Comparison of ENCODE assay signal across 16 cellular contexts in genomic region chr6:168061269-168062210, GRCh38. TPM values are rescaled to one million over a fixed set of nuclear protein-coding genes. Genes with fewer than 3 reads are reported as not detected.
DNase-seq lines count a peak whose midpoint lies in the region; ATAC-seq, FAIRE-seq and TF ChIP-seq lines count a peak whose summit lies in the region.
"Had no signal": no experiment of that assay in that cellular context is flagged by ENCODE, and none has a peak within 500 bp of the region (broad histone marks: within the 10 kb centered on the region; RNA-seq: fewer than 3 reads in every experiment).

No MANE protein-coding gene starts in this region.

- peak overlapping the region; percentile 97; the same call in 1 of the 2 replicates for H2BK12ac ChIP-seq in H1 (ENCODE audit: low read depth, low read length)

- TF ChIP-seq POLR2A in H1 (IDR thresholded peaks at IDR 0.05; ENCODE audit: control extremely low read depth in 1 of 2, low read depth in 2 of 2, low read length in 2 of 2) = no peak

- H3K9me3 ChIP-seq in BLaER1 (no peaks in the 10 kb centered on the region), H1 (ENCODE audit: insufficient read depth in 2 of 2, low read depth in 1 of 2, low read length in 1 of 2) (no peaks in the 10 kb centered on the region), psoas muscle (no peaks in the 10 kb centered on the region), HAP-1 (no peaks in the 10 kb centered on the region)
- H3K9me3 ChIP-seq: upper lobe of right lung had no signal

- DNase-seq in NCI-H1105 (lab: John Stamatoyannopoulos, UW) (peak; percentile 94), NCI-H345 (lab: John Stamatoyannopoulos, UW) (peak; percentile 94), H1 (ENCODE audit: low read depth in 1 of 2, low spot score in 2 of 2) (no peak), psoas muscle (no peak), HAP-1 (ENCODE audit: low spot score in 2 of 2) (no peak), NCI-H1694 treated with DMSO at 0.1 percent for 48 hours (lab: John Stamatoyannopoulos, UW) (no peak)
- DNase-seq: activated CD4-positive, alpha-beta T cell treated with anti-CD3 and anti-CD28 coated beads for 1 hour; activated CD8-positive, alpha-beta memory T cell treated with anti-CD3 and anti-CD28 coated beads, Interleukin-2, amount 50 U/mL, for 48 hours; naive thymus-derived CD4-positive, alpha-beta T cell; NCI-H1930; PC-3; upper lobe of right lung had no signal

- H3K79me2 ChIP-seq in H1 (ENCODE audit: control insufficient read depth in 1 of 2, insufficient read depth in 2 of 2, low read length in 2 of 2) = no peaks in the 10 kb centered on the region

- H4K5ac ChIP-seq in H1 (ENCODE audit: insufficient read length, low read depth, low read length) = no peak overlapping the region

- peak overlapping the region; percentile 72; the same call in 1 of the 2 replicates for H2BK15ac ChIP-seq in H1 (ENCODE audit: low read length)

- H3K79me1 ChIP-seq in H1 (ENCODE audit: low read depth, low read length) = no peaks in the 10 kb centered on the region

- in situ Hi-C loops in HAP-1 (cut with MboI; ENCODE audit: low sequenced_read_pairs) = no loop called here

- no peak overlapping the region for H3K9ac ChIP-seq in BLaER1
- no peak overlapping the region; a peak in 1 of 7 replicates for H3K9ac ChIP-seq in H1 (replicated peaks in 1 of 4; ENCODE audit: extremely low read depth in 1 of 4, low read depth in 3 of 4, low read length in 3 of 4)

- no peak for TF ChIP-seq CTCF in H1 (IDR thresholded peaks at IDR 0.05; ENCODE audit: control extremely low read depth in 1 of 3, insufficient read depth in 1 of 3, low read depth in 1 of 3, low read length in 3 of 3)
- no peak for TF ChIP-seq CTCF in psoas muscle (IDR thresholded peaks at IDR 0.05)

- H3K56ac ChIP-seq in H1 (replicated peaks; ENCODE audit: insufficient read length, low read depth, low read length) = no peak overlapping the region

- no peak overlapping the region for H2BK120ac ChIP-seq in H1 (replicated peaks; ENCODE audit: low read depth, low read length)

- H3K14ac ChIP-seq in H1 (ENCODE audit: insufficient read length) = no peak overlapping the region

- POLR2A ChIA-PET in H1 (lab: Charles Lee; ENCODE audit: partially characterized antibody) = interaction anchor here (0.9 kb wide), 1 partner anchor 72 kb away, joined by 3 read pairs; no protein-coding TSS in a partner anchor

- no peak overlapping the region for H3K4ac ChIP-seq in H1 (replicated peaks; ENCODE audit: insufficient read length, low read depth, low read length)

- H4K20me1 ChIP-seq in BLaER1 = no peaks in the 10 kb centered on the region
- H4K20me1 ChIP-seq in H1 (replicated peaks in 1 of 2; ENCODE audit: control insufficient read depth in 1 of 2, insufficient read depth in 2 of 2, low read length in 2 of 2) = no peaks in the 10 kb centered on the region

- peak overlapping the region; percentile 22; the same call in 1 of the 2 replicates for H3K27ac ChIP-seq in BLaER1
- no peak overlapping the region; the same call in 1 of the 2 replicates for H3K27ac ChIP-seq in H1 (ENCODE audit: low read depth, low read length)
- H3K27ac ChIP-seq in psoas muscle = no peak overlapping the region
- H3K27ac ChIP-seq: upper lobe of right lung had no signal

- H3K4me2 ChIP-seq in BLaER1 (no peak overlapping the region), H1 (ENCODE audit: insufficient read depth in 1 of 2, low read depth in 2 of 2, low read length in 2 of 2) (no peak overlapping the region)

- no peak for TF ChIP-seq EP300 in H1 (IDR thresholded peaks at IDR 0.05; ENCODE audit: borderline replicate concordance in 1 of 2, low read depth in 2 of 2, low read length in 2 of 2)

- H2AFZ ChIP-seq in H1 (ENCODE audit: low read length) = 0 out of 2 replicates have a peak overlapping the region, but pooled peaks have one; percentile 67

- intact Hi-C loops in psoas muscle (cut with DNase I) = loop anchor here (5.0 to 10.0 kb wide), 3 partner anchors 51 to 823 kb away; no protein-coding TSS in a partner anchor

- peak overlapping the region; percentile 19; the same call in 1 of the 2 replicates for H3K18ac ChIP-seq in H1 (ENCODE audit: extremely low read depth, low read length)

- H2BK20ac ChIP-seq in H1 (ENCODE audit: low read length) = peak overlapping the region; percentile 61; the same call in 1 of the 2 replicates

- H3K23ac ChIP-seq in H1 (ENCODE audit: insufficient read length) = no peak overlapping the region

- H3K36me3 ChIP-seq in BLaER1 (no peaks in the 10 kb centered on the region), H1 (ENCODE audit: control insufficient read depth in 2 of 4, insufficient read depth in 4 of 4, low read length in 3 of 4) (no peaks in the 10 kb centered on the region), psoas muscle (ENCODE audit: insufficient read depth in 1 of 2, low read depth in 1 of 2) (no peaks in the 10 kb centered on the region), HAP-1 (replicated peaks) (no peaks in the 10 kb centered on the region)
- H3K36me3 ChIP-seq: upper lobe of right lung had no signal

- H3K4me3 ChIP-seq in BLaER1 (no peak overlapping the region), H1 (ENCODE audit: extremely low read depth in 1 of 4, insufficient read depth in 2 of 4, low read depth in 3 of 4, low read length in 4 of 4) (no peak overlapping the region), psoas muscle (no peak overlapping the region), HAP-1 (no peak overlapping the region)
- H3K4me3 ChIP-seq: upper lobe of right lung had no signal

- WGBS in H1 (ENCODE audit: extremely low coverage in 1 of 2, insufficient coverage in 1 of 2, insufficient read length in 1 of 2, insufficient replicate concordance in 2 of 2, low coverage in 1 of 2, low lambda C conversion rate in 2 of 2, missing lambda C conversion rate in 1 of 2), 2 experiments = 94% methylated on average over 26 of the region's 29 CpGs; no CpG with 5 or more reads in 1 of the 2 experiments
- 90 to 96% (median 90%) methylated on average over 29 of the region's 29 CpGs for WGBS in psoas muscle, 3 donors

- peaks cover 24% of the 10 kb centered on the region for H3K4me1 ChIP-seq in BLaER1
- no peaks in the 10 kb centered on the region for H3K4me1 ChIP-seq in H1 (replicated peaks in 1 of 4; ENCODE audit: control insufficient read depth in 3 of 4, insufficient read depth in 4 of 4, low read length in 3 of 4)
- no peaks in the 10 kb centered on the region for H3K4me1 ChIP-seq in psoas muscle
- no peaks in the 10 kb centered on the region for H3K4me1 ChIP-seq in HAP-1

- H2AK5ac ChIP-seq in H1 (ENCODE audit: low read depth, low read length) = no peak overlapping the region; the same call in 1 of the 2 replicates

- FAIRE-seq in H1 (lab: Jason Lieb, UNC) = no peak
- FAIRE-seq: GM18507 had no signal

- H2BK5ac ChIP-seq in H1 (ENCODE audit: low read depth, low read length) = peak overlapping the region; percentile 66; the same call in 1 of the 2 replicates

- CTCF ChIA-PET in H1 (lab: Charles Lee; ENCODE audit: partially characterized antibody) = interaction anchor here (0.7 to 6.2 kb wide), 21 partner anchors 11 to 820 kb away, joined by 3 to 73 read pairs (median 4); partner anchors contain the start of gene FRMD1

- no peaks in the 10 kb centered on the region for H3K27me3 ChIP-seq in BLaER1
- H3K27me3 ChIP-seq in H1 (replicated peaks in 1 of 4; ENCODE audit: control insufficient read depth in 3 of 4, extremely low read depth in 1 of 4, insufficient read depth in 3 of 4, low read length in 3 of 4) = no peaks in the 10 kb centered on the region
- no peaks in the 10 kb centered on the region for H3K27me3 ChIP-seq in psoas muscle (ENCODE audit: insufficient read depth in 3 of 3, low read length in 2 of 3)
- H3K27me3 ChIP-seq in HAP-1 (ENCODE audit: low read depth) = no peaks in the 10 kb centered on the region
- H3K27me3 ChIP-seq: upper lobe of right lung had no signal

- H3K23me2 ChIP-seq in H1 (ENCODE audit: low read depth, low read length) = no peaks in the 10 kb centered on the region

- H4K8ac ChIP-seq in H1 (ENCODE audit: extremely low read depth, insufficient read depth, low read length) = no peak overlapping the region; the same call in 1 of the 2 replicates

- no peak for ATAC-seq in HG03442 (IDR thresholded peaks at IDR 0.05; ENCODE audit: unreplicated experiment)
- ATAC-seq in psoas muscle = no peak
- ATAC-seq: naive thymus-derived CD4-positive, alpha-beta T cell had no signal

- TF ChIP-seq RAD21 in H1 (IDR thresholded peaks at IDR 0.05 in 1 of 2, conservative IDR thresholded peaks at IDR 0.05 in 1 of 2; ENCODE audit: low read depth in 2 of 2, low read length in 2 of 2) = no peak

- H4K91ac ChIP-seq in H1 (replicated peaks; ENCODE audit: insufficient read length, low read length) = peak overlapping the region; percentile 5

TF ChIP-seq in H1, 55 proteins besides CTCF, POLR2A, EP300 and RAD21 (continues in another document):
- TF ChIP-seq POU5F1 (IDR thresholded peaks at IDR 0.05; ENCODE audit: low read depth, low read length) = no peak

RNA-seq across cellular contexts. Expression of gene FRMD1, which starts 17.5 kb away (rescaled TPM):
- not detected in 2 replicates for total RNA-seq in H1 (2021; fragmentation: NEBNext Ultra II Directional; extraction: Animal tissue kit (Norgen Biotek cat#: 25700))
- polyA plus RNA-seq in H1 (2011; rRNA removed) (0.36 and 0.69 TPM in 2 replicates), psoas muscle (under 1 TPM; 0.01 to 0.77 (median 0.14) TPM)
- polyA plus RNA-seq in H1 (2011; cell fraction: cytosol; rRNA removed) = 0.34 TPM
- 1.5 TPM for polyA plus RNA-seq in H1 (2011; cell fraction: nucleus; rRNA removed)
- polyA plus RNA-seq in H1 (2012, experiment 1 of 2) = 0.21 to 0.45 TPM (median 0.37 TPM) in 4 replicates
- polyA plus RNA-seq in H1 (2012, experiment 2 of 2) = 0.13 TPM
- 0.06 TPM for polyA plus RNA-seq in H1 (2013, experiment 1 of 2)
- polyA plus RNA-seq in H1 (2013, experiment 2 of 2) = 0.07 TPM
- 0.22 and 0.24 TPM in 2 replicates for polyA minus RNA-seq in H1 (2011; rRNA and poly(A)+ RNA removed)
- polyA minus RNA-seq in H1 (2011; cell fraction: cytosol; rRNA and poly(A)+ RNA removed) = not detected
- polyA minus RNA-seq in H1 (2011; cell fraction: nucleus; rRNA and poly(A)+ RNA removed) = 0.50 TPM
- 1 to 10 TPM in 1 of 4 donors, under 1 TPM in 3; 0.17 to 2.9 (median 0.29) TPM for total RNA-seq in psoas muscle
- total RNA-seq: A673; naive thymus-derived CD4-positive, alpha-beta T cell; PC-3 had no signal
- polyA plus RNA-seq: naive thymus-derived CD4-positive, alpha-beta T cell had no signal

Comparison
In these comparisons a context has a peak if more than half of its experiments do, and no peak if none do; other contexts are left out.
1. DNase-seq: peak in NCI-H1105 (single experiment) and NCI-H345 (single experiment); none in H1 (0 of 2), psoas muscle (0 of 2), HAP-1 (0 of 2) and NCI-H1694 treated with DMSO at 0.1 percent for 48 hours (single experiment).